In the genomic region with DNA sequence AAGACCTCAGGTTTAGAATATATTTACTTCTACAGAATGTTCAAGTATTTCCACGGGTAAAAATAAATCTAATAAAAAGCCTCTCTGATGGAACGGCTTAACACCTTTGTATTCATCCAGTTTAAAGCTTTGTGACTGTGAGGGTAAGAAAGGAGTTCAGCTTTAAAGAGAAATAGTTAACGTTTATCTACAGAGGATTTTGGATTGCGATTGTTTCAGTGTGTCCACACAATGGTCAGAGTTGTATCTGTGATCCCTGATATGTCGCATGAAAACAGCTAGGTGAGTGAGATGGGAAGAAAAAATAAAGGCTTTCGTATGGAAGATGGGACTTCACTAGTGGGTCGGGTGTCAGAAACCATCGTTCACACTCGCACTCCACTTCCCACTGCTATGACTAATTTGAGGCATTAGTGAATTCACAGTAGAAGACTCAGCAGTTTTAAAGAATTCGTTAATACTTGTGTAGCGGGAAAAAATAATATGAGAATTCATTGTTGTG, we compare ENCODE assay signal across 8 cellular contexts. TPM values are rescaled to one million over a fixed set of nuclear protein-coding genes. Genes with fewer than 3 reads are reported as not detected.
A peak's percentile ranks its signal among the peaks of the same experiment; 100 is the strongest.
DNase-seq lines count a peak whose midpoint lies in the region; ATAC-seq and TF ChIP-seq lines count a peak whose summit lies in the region.

No MANE protein-coding gene starts in this region.

- H3K9me2 ChIP-seq in DOHH2 (replicated peaks; ENCODE audit: control insufficient read depth, low read length), result no peaks in the 10 kb centered on the region

- TF ChIP-seq CTCF in DOHH2 (IDR thresholded peaks at IDR 0.05; ENCODE audit: low read depth, low read length, poor library complexity, severe bottlenecking), result no peak
- no peak for TF ChIP-seq CTCF in body of pancreas (IDR thresholded peaks at IDR 0.05)
- no peak for TF ChIP-seq CTCF in lower lobe of right lung (IDR thresholded peaks at IDR 0.05)
- no peak for TF ChIP-seq CTCF in transverse colon (IDR thresholded peaks at IDR 0.05)

- no peaks in the 10 kb centered on the region for H3K27me3 ChIP-seq in DOHH2 (ENCODE audit: control insufficient read depth, low read length)
- H3K27me3 ChIP-seq in MG63, result no peaks in the 10 kb centered on the region
- no peaks in the 10 kb centered on the region for H3K27me3 ChIP-seq in body of pancreas
- no peaks in the 10 kb centered on the region for H3K27me3 ChIP-seq in lower lobe of right lung (ENCODE audit: low read depth)
- no peaks in the 10 kb centered on the region for H3K27me3 ChIP-seq in transverse colon

- ATAC-seq in body of pancreas (no peak), lower lobe of right lung (peak in 1 of 2 donors; percentile 31), HG03025 (IDR thresholded peaks at IDR 0.05; ENCODE audit: low FRiP score, unreplicated experiment) (no peak), GM19463 (IDR thresholded peaks at IDR 0.05; ENCODE audit: unreplicated experiment) (no peak)

- peak overlapping the region; percentile 68 for H3K4me2 ChIP-seq in DOHH2 (ENCODE audit: low read length)

- TF ChIP-seq POLR2A in body of pancreas (IDR thresholded peaks at IDR 0.05) (no peak), transverse colon (IDR thresholded peaks at IDR 0.05) (no peak)

- no peak for TF ChIP-seq EP300 in transverse colon (IDR thresholded peaks at IDR 0.05; ENCODE audit: low read depth)

- H3K9me3 ChIP-seq in DOHH2 (ENCODE audit: control insufficient read depth, insufficient read depth, low read length), result no peaks in the 10 kb centered on the region
- H3K9me3 ChIP-seq in MG63, result no peaks in the 10 kb centered on the region
- H3K9me3 ChIP-seq in body of pancreas, result no peaks in the 10 kb centered on the region
- H3K9me3 ChIP-seq in lower lobe of right lung, result no peaks in the 10 kb centered on the region
- no peaks in the 10 kb centered on the region for H3K9me3 ChIP-seq in transverse colon

- H3K4me3 ChIP-seq in DOHH2 (ENCODE audit: low read length) (peak overlapping the region; percentile 78), MG63 (peak overlapping the region; percentile 82), body of pancreas (peak overlapping the region in 1 of 2 donors; percentile 59), lower lobe of right lung (peak overlapping the region; percentile 78), transverse colon (peak overlapping the region in 3 of 4 donors; percentile 74 to 92 (median 88))

- H3K36me3 ChIP-seq in DOHH2 (ENCODE audit: control insufficient read depth, low read length), result peaks cover 10% of the 10 kb centered on the region
- H3K36me3 ChIP-seq in MG63, result peaks cover 15% of the 10 kb centered on the region
- no peaks in the 10 kb centered on the region for H3K36me3 ChIP-seq in body of pancreas (replicated peaks in 1 of 2; ENCODE audit: insufficient read depth in 1 of 2, low read depth in 2 of 2)
- H3K36me3 ChIP-seq in lower lobe of right lung, result no peaks in the 10 kb centered on the region
- H3K36me3 ChIP-seq in transverse colon, result no peaks in the 10 kb centered on the region

- WGBS in body of pancreas, 2 donors, result 33 to 35% methylated on average over 11 of the region's 11 CpGs
- WGBS in transverse colon (ENCODE audit: low coverage in 1 of 2), 2 donors, result 20 to 31% methylated on average over 7 to 11 of the region's 11 CpGs

- H3K79me2 ChIP-seq in DOHH2 (ENCODE audit: control insufficient read depth, low read length), result peaks cover 66% of the 10 kb centered on the region

- H3K27ac ChIP-seq in DOHH2 (ENCODE audit: low read depth, low read length) (peak overlapping the region; percentile 12; the same call in 1 of the 2 replicates), body of pancreas (peak overlapping the region in 3 of 4 donors; percentile 87 to 91 (median 87)), lower lobe of right lung (peak overlapping the region; percentile 95), transverse colon (peak overlapping the region; percentile 94 to 97 (median 96))

- no peak for DNase-seq in MG63
- DNase-seq in body of pancreas, result no peak
- no peak for DNase-seq in lower lobe of right lung
- DNase-seq in transverse colon, result no peak
- no peak for DNase-seq in SK-N-DZ (ENCODE audit: low spot score)

- H3F3A ChIP-seq in DOHH2 (ENCODE audit: control insufficient read depth, insufficient read depth), result peaks cover 4% of the 10 kb centered on the region; the same call in 1 of the 2 replicates

- H4K20me1 ChIP-seq in DOHH2 (ENCODE audit: control insufficient read depth, insufficient read depth, low read depth, low read length), result peaks cover 11% of the 10 kb centered on the region

- intact Hi-C loops in body of pancreas (cut with DNase I), result no loop called here
- intact Hi-C loops in lower lobe of right lung (cut with DNase I), result loop anchor here (10.0 kb wide), 1 partner anchor 54 kb away; no protein-coding TSS in a partner anchor
- intact Hi-C loops in transverse colon (cut with DNase I; ENCODE audit: low total_unique reads), result loop anchor here (2.0 kb wide), 1 partner anchor 68 kb away; a partner anchor contains a TSS

- in situ Hi-C loops in transverse colon (cut with MboI; ENCODE audit: low pct_ligation_motif_present in 1 of 4, low pct_unique_long_range_greater_than_20kb in 1 of 4, low sequenced_read_pairs in 3 of 4), result no loop called here

- H3K4me1 ChIP-seq in DOHH2 (ENCODE audit: control insufficient read depth, low read length), result peaks cover 54% of the 10 kb centered on the region
- H3K4me1 ChIP-seq in body of pancreas, result peaks cover 29% of the 10 kb centered on the region
- H3K4me1 ChIP-seq in lower lobe of right lung, result peaks cover 44% of the 10 kb centered on the region
- H3K4me1 ChIP-seq in transverse colon, result peaks cover 11 to 44% (median 27%) of the 10 kb centered on the region in 4 donors

RNA-seq across cellular contexts. Expression of a gene that starts 1.6 kb away (rescaled TPM):
- 369 and 426 TPM in 2 replicates for total RNA-seq in MG63 (2014; rRNA removed; shearing (Covaris generic); ENCODE audit: low replicate concordance)
- 100 to 1,000 TPM; 157 to 177 TPM for total RNA-seq in body of pancreas
- 582 TPM for total RNA-seq in lower lobe of right lung
- total RNA-seq in transverse colon, result 100 to 1,000 TPM; 191 to 618 (median 396) TPM
- polyA plus RNA-seq in SK-N-DZ (2014; cell fraction: cytosol; rRNA removed), result 113 and 122 TPM in 2 replicates
- polyA plus RNA-seq in SK-N-DZ (2014; cell fraction: nucleus; rRNA removed), result 120 and 142 TPM in 2 replicates

Comparison
In these comparisons a context has a peak if more than half of its experiments do, and no peak if none do; other contexts are left out.
1. H3K27ac ChIP-seq: peak in every context shown above with its lines; median percentile 96 in transverse colon; 95 in lower lobe of right lung; 87 in body of pancreas; 12 in DOHH2.